ENCODE assay signal across 26 cellular contexts in genomic region chr16:49687603-49688002, GRCh38.
"Had no signal": no experiment of that assay in that cellular context is flagged by ENCODE, and none has a peak within 500 bp of the region (broad histone marks: within the 10 kb centered on the region; RNA-seq: fewer than 3 reads in every experiment).

No MANE protein-coding gene starts in this region.

- DNase-seq: activated CD4-positive, alpha-beta T cell treated with anti-CD3 and anti-CD28 coated beads for 36 hours; activated CD4-positive, alpha-beta T cell treated with anti-CD3 and anti-CD28 coated beads, Interleukin-2, amount 10 ng/mL, durations not matched to agents 7 days and 5 days; activated CD4-positive, alpha-beta T cell treated with anti-CD3 and anti-CD28 coated beads, Interleukin-2, amount 50 U/mL, for 48 hours; activated CD8-positive, alpha-beta T cell treated with anti-CD3 and anti-CD28 coated beads, Interleukin-2, amount 10 ng/mL, durations not matched to agents 7 days and 5 days; activated gamma-delta T cell treated with Interleukin-2 at 50 U/mL for 16 hours; activated naive CD4-positive, alpha-beta T cell treated with anti-CD3 and anti-CD28 coated beads for 36 hours; activated naive CD8-positive, alpha-beta T cell treated with anti-CD3 and anti-CD28 coated beads, Interleukin-2, amount 50 U/mL, for 24 hours; activated T-cell treated with anti-CD3 and anti-CD28 coated beads, Interleukin-2, amount 50 U/mL, for 24 hours; anterior cingulate cortex; brain microvascular endothelial cell; central memory CD4-positive, alpha-beta T cell; NCI-H1092 treated with DMSO at 0.1 percent for 48 hours; NCI-H1417; NCI-H146; NCI-H187; NCI-H2081; NCI-H226; NCI-H524 treated with DMSO at 0.1 percent for 48 hours; NCI-H748 treated with DMSO at 0.1 percent for 48 hours; NK-92 treated with Interleukin-12 subunit alpha and Interleukin-12 subunit beta, amount 100 ng/mL, for 24 hours; OCI-M1; Right ventricle myocardium superior had no signal

- H3K4me1 Mint-ChIP-seq: activated CD4-positive, alpha-beta T cell treated with anti-CD3 and anti-CD28 coated beads for 36 hours; activated CD4-positive, alpha-beta T cell treated with anti-CD3 and anti-CD28 coated beads, Interleukin-2, amount 10 ng/mL, durations not matched to agents 7 days and 5 days; activated naive CD8-positive, alpha-beta T cell treated with anti-CD3 and anti-CD28 coated beads, Interleukin-2, amount 50 U/mL, for 24 hours had no signal

- H3K36me3 Mint-ChIP-seq: activated naive CD8-positive, alpha-beta T cell had no signal

- ATAC-seq: activated CD4-positive, alpha-beta T cell treated with anti-CD3 and anti-CD28 coated beads for 36 hours; activated CD4-positive, CD25-positive, alpha-beta regulatory T cell treated with anti-CD3 and anti-CD28 coated beads, Interleukin-2, amount 50 U/mL, for 24 hours; activated CD8-positive, alpha-beta T cell treated with anti-CD3 and anti-CD28 coated beads, Interleukin-2, amount 10 ng/mL, durations not matched to agents 7 days and 5 days; activated naive CD8-positive, alpha-beta T cell treated with anti-CD3 and anti-CD28 coated beads, Interleukin-2, amount 50 U/mL, for 24 hours; K562 had no signal

- H3K4me3 ChIP-seq: K562 had no signal

- H3K27ac Mint-ChIP-seq: activated CD4-positive, alpha-beta T cell treated with anti-CD3 and anti-CD28 coated beads for 36 hours; activated CD4-positive, alpha-beta T cell treated with anti-CD3 and anti-CD28 coated beads, Interleukin-2, amount 10 ng/mL, durations not matched to agents 7 days and 5 days; activated CD8-positive, alpha-beta T cell treated with anti-CD3 and anti-CD28 coated beads, Interleukin-2, amount 10 ng/mL, durations not matched to agents 7 days and 5 days; activated naive CD4-positive, alpha-beta T cell treated with anti-CD3 and anti-CD28 coated beads for 36 hours; activated naive CD8-positive, alpha-beta T cell; activated naive CD8-positive, alpha-beta T cell treated with anti-CD3 and anti-CD28 coated beads, Interleukin-2, amount 50 U/mL, for 24 hours; activated T-cell treated with anti-CD3 and anti-CD28 coated beads, Interleukin-2, amount 50 U/mL, for 24 hours; activated T-helper 2 cell treated with anti-CD3 and anti-CD28 coated beads, Interferon-gamma antibody, Interleukin-2, Interleukin-4, amounts not matched to agents 10 μg/mL and 5 μg/mL and 100 μg/mL, durations not matched to agents 14 hours and 24 hours and 36 hours had no signal

- H3K27ac ChIP-seq: brain microvascular endothelial cell had no signal

- H3K36me3 ChIP-seq: brain microvascular endothelial cell had no signal

- H3K4me3 Mint-ChIP-seq: activated CD4-positive, alpha-beta T cell treated with anti-CD3 and anti-CD28 coated beads for 36 hours; activated CD4-positive, alpha-beta T cell treated with anti-CD3 and anti-CD28 coated beads, Interleukin-2, amount 10 ng/mL, durations not matched to agents 7 days and 5 days; activated CD8-positive, alpha-beta T cell treated with anti-CD3 and anti-CD28 coated beads, Interleukin-2, amount 10 ng/mL, durations not matched to agents 7 days and 5 days; activated naive CD4-positive, alpha-beta T cell treated with anti-CD3 and anti-CD28 coated beads for 36 hours; activated naive CD8-positive, alpha-beta T cell; activated naive CD8-positive, alpha-beta T cell treated with anti-CD3 and anti-CD28 coated beads, Interleukin-2, amount 50 U/mL, for 24 hours; activated T-cell treated with anti-CD3 and anti-CD28 coated beads, Interleukin-2, amount 50 U/mL, for 24 hours had no signal

- H3K27me3 ChIP-seq: brain microvascular endothelial cell had no signal

- H3K9me3 Mint-ChIP-seq: activated CD4-positive, alpha-beta T cell treated with anti-CD3 and anti-CD28 coated beads, Interleukin-2, amount 10 ng/mL, durations not matched to agents 7 days and 5 days; activated naive CD4-positive, alpha-beta T cell treated with anti-CD3 and anti-CD28 coated beads for 36 hours; activated naive CD8-positive, alpha-beta T cell treated with anti-CD3 and anti-CD28 coated beads, Interleukin-2, amount 50 U/mL, for 24 hours; activated T-cell treated with anti-CD3 and anti-CD28 coated beads, Interleukin-2, amount 50 U/mL, for 24 hours; activated T-helper 2 cell treated with anti-CD3 and anti-CD28 coated beads, Interferon-gamma antibody, Interleukin-2, Interleukin-4, amounts not matched to agents 10 μg/mL and 5 μg/mL and 100 μg/mL, durations not matched to agents 14 hours and 24 hours and 36 hours had no signal
